Comparison of ENCODE assay signal across 10 cellular contexts in the genomic region with DNA sequence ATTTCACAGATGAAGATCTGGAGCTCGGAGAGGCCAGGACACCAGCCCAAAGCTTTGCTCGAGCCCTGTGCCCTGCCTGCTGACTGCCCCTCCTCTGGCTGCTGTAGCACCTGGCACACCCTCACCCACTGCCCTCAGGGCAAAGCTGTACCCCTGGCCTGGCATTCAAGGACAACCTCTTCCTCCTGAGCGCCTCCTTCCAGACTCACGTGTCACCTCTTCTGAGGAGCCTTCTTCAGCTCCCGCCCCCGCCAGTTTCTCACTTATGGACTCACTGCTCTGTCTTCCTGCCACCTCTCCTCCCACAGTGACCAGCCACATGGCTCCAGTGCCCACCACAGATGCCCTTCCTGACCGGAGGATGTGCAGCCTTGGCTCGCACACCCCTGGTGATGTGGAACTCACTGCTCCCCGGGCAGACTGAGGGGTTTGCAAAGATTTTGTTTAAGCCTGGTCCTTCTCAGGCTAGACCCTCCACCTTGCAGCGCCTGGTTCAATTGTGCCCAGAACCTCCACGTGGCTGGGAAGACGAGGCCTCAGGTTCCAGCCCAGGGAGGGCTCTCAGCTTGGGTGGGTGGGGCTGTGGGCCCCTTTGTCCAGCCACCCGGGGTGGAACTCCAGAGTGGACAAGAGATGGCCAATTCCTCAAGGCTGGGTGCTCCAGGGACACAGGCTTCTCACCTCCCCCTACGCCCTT.
"Had no signal": no experiment of that assay in that cellular context is flagged by ENCODE, and none has a peak within 500 bp of the region (broad histone marks: within the 10 kb centered on the region; RNA-seq: fewer than 3 reads in every experiment).

No MANE protein-coding gene starts in this region.

- H3K4me1 ChIP-seq: breast epithelium, pancreas had no signal

- H3K27ac ChIP-seq: breast epithelium, pancreas, right lobe of liver, spleen, suprapubic skin, vagina had no signal

- H3K4me3 ChIP-seq: mucosa of descending colon, pancreas, right lobe of liver, spleen, suprapubic skin, vagina had no signal

- H3K27me3 ChIP-seq: right lobe of liver, vagina had no signal

- H3K9me3 ChIP-seq: pancreas, right lobe of liver had no signal

- FAIRE-seq: astrocyte, endometrium, keratinocyte, pancreas had no signal

- H3K36me3 ChIP-seq: breast epithelium, pancreas, right lobe of liver, spleen, suprapubic skin, vagina had no signal
